ENCODE assay signal across 1 cellular context in the genomic region with DNA sequence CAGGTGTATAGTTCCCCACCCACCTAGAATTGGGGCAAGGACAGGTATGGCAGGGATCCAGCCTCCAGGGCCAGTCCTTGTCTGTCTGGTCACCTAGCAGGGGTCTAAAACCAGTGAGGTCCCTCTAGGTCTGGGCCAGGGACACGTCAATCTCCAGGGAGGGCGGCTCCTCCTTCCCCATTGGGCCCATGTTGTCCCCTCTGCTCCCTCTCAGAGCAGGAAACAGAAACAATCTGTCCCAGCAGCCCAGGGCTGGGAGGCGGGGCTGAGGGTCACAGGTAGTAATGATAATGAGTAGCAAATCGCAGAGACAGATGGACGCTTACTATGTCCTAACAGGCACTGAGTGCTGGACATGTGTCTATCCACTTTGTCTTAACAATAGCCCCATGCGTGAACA.
TF ChIP-seq lines count a peak whose summit lies in the region.

No MANE protein-coding gene starts in this region.

TF ChIP-seq in IMR-90, 13 proteins besides CTCF, POLR2A, EP300 and RAD21:
- TF ChIP-seq SMC3 (IDR thresholded peaks at IDR 0.05; ENCODE audit: low read depth, low read length) (no peak), MAZ (IDR thresholded peaks at IDR 0.05; ENCODE audit: borderline replicate concordance, low read depth, low read length) (no peak), CEBPB (IDR thresholded peaks at IDR 0.05; ENCODE audit: low read depth, low read length) (no peak), CHD1 (IDR thresholded peaks at IDR 0.05; ENCODE audit: low read depth, low read length) (no peak), RCOR1 (IDR thresholded peaks at IDR 0.05; ENCODE audit: insufficient replicate concordance, low read length) (no peak), MAFK (IDR thresholded peaks at IDR 0.05; ENCODE audit: low read depth, low read length) (no peak), FOS (IDR thresholded peaks at IDR 0.05; ENCODE audit: low read depth, low read length) (no peak), RFX5 (IDR thresholded peaks at IDR 0.05; ENCODE audit: low read depth, low read length) (no peak), NFE2L2 (IDR thresholded peaks at IDR 0.05; ENCODE audit: low read depth, low read length) (no peak), BHLHE40 (IDR thresholded peaks at IDR 0.05; ENCODE audit: low read depth, low read length) (no peak), MXI1 (IDR thresholded peaks at IDR 0.05; ENCODE audit: borderline replicate concordance, low read depth, low read length) (no peak)
- TF ChIP-seq, protein P1, sequence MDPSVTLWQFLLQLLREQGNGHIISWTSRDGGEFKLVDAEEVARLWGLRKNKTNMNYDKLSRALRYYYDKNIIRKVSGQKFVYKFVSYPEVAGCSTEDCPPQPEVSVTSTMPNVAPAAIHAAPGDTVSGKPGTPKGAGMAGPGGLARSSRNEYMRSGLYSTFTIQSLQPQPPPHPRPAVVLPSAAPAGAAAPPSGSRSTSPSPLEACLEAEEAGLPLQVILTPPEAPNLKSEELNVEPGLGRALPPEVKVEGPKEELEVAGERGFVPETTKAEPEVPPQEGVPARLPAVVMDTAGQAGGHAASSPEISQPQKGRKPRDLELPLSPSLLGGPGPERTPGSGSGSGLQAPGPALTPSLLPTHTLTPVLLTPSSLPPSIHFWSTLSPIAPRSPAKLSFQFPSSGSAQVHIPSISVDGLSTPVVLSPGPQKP (IDR thresholded peaks at IDR 0.05; ENCODE audit: borderline replicate concordance, low read depth, low read length) = no peak
- TF ChIP-seq, protein P2, sequence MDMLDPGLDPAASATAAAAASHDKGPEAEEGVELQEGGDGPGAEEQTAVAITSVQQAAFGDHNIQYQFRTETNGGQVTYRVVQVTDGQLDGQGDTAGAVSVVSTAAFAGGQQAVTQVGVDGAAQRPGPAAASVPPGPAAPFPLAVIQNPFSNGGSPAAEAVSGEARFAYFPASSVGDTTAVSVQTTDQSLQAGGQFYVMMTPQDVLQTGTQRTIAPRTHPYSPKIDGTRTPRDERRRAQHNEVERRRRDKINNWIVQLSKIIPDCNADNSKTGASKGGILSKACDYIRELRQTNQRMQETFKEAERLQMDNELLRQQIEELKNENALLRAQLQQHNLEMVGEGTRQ (IDR thresholded peaks at IDR 0.05; ENCODE audit: low read depth, low read length) = no peak
